In the genomic region with DNA sequence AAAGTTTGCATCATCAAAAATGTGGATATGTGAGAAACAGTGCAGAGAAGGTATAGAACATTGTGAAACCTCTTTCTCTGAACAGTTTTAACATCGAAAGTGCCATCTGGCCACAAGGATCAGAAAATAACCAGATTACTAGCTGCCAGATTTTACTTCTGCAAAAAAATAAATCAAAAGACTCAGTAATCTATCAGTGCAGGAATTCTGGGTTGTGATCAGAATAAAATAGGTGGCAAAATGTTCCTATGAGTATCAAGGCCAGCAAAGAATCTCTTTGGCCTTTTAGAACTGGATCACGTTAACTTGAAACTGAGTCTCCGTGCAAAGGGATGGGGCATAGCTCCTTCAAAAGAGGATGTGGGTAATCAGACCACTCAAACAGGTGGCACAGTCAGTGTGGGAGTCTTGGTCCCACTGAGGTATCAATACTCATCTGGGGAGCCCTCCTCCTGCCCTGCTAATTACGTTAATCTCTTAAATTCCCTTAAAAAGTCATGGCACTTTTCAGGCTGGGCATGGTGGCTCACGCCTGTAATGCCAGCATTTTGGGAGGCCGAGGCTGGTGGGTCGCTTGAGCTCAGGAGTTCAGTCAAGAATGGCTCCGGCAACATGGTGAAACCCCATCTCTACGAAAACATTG, we compare ENCODE assay signal across 10 cellular contexts. TPM values are rescaled to one million over a fixed set of nuclear protein-coding genes. Genes with fewer than 3 reads are reported as not detected.
DNase-seq lines count a peak whose midpoint lies in the region; ATAC-seq and TF ChIP-seq lines count a peak whose summit lies in the region.
"Had no signal": no experiment of that assay in that cellular context is flagged by ENCODE, and none has a peak within 500 bp of the region (broad histone marks: within the 10 kb centered on the region; RNA-seq: fewer than 3 reads in every experiment).

No MANE protein-coding gene starts in this region.

- no peak overlapping the region for H2AFZ ChIP-seq in Karpas-422 (ENCODE audit: low read length)
- H2AFZ ChIP-seq: hepatocyte had no signal

- H3K27me3 Mint-ChIP-seq in endothelial cell (ENCODE audit: unreplicated experiment): no peaks in the 10 kb centered on the region

- H3K9me2 ChIP-seq in Karpas-422 (replicated peaks; ENCODE audit: insufficient read depth, low read length): no peaks in the 10 kb centered on the region

- H3K4me3 ChIP-seq in spleen: peak overlapping the region in 1 of 8 donors; percentile 33
- no peak overlapping the region for H3K4me3 ChIP-seq in Karpas-422 (ENCODE audit: low read length)
- H3K4me3 ChIP-seq: hepatocyte had no signal

- ATAC-seq in HG02588 (IDR thresholded peaks at IDR 0.05; ENCODE audit: unreplicated experiment) (peak; percentile 95), HG03558 (IDR thresholded peaks at IDR 0.05; ENCODE audit: extremely low read depth, unreplicated experiment) (peak; percentile 94)

- H3K27me3 ChIP-seq in spleen (replicated peaks in 1 of 7): no peaks in the 10 kb centered on the region
- H3K27me3 ChIP-seq in Karpas-422 (ENCODE audit: low read length): no peaks in the 10 kb centered on the region
- H3K27me3 ChIP-seq: hepatocyte had no signal

- no peak overlapping the region for H3K27ac Mint-ChIP-seq in endothelial cell (ENCODE audit: unreplicated experiment)

- no peaks in the 10 kb centered on the region for H3K79me2 ChIP-seq in Karpas-422 (ENCODE audit: low read length)
- H3K79me2 ChIP-seq: hepatocyte had no signal

- H3K4me3 Mint-ChIP-seq in endothelial cell (ENCODE audit: unreplicated experiment): no peak overlapping the region

- no peaks in the 10 kb centered on the region for H3K9me3 Mint-ChIP-seq in endothelial cell (ENCODE audit: unreplicated experiment)

- no peaks in the 10 kb centered on the region for H3K4me1 Mint-ChIP-seq in endothelial cell (ENCODE audit: unreplicated experiment)

- no peaks in the 10 kb centered on the region for H4K20me1 ChIP-seq in Karpas-422 (ENCODE audit: insufficient read depth, low read depth, low read length)

- no peak overlapping the region for H3K9ac ChIP-seq in Karpas-422 (ENCODE audit: low read length)

- DNase-seq in SIG-M5 treated with dmso at 0.1 percent for 504 hours (lab: John Stamatoyannopoulos, UW; ENCODE audit: unreplicated experiment) (peak; percentile 78), SIG-M5 (lab: John Stamatoyannopoulos, UW) (no peak), spleen (no peak), DMS153 (lab: John Stamatoyannopoulos, UW) (no peak), endothelial cell (ENCODE audit: low spot score) (no peak), Karpas-422 (no peak)

- intact Hi-C loops in spleen (cut with DNase I; ENCODE audit: low total_unique reads): no loop called here

- H3K4me2 ChIP-seq in Karpas-422 (ENCODE audit: low read depth, low read length, poor library complexity, severe bottlenecking): no peak overlapping the region
- H3K4me2 ChIP-seq: hepatocyte had no signal

- no peak for TF ChIP-seq POLR2A in spleen (IDR thresholded peaks at IDR 0.05)

- 65 to 71% (median 70%) methylated on average over 9 of the region's 9 CpGs for WGBS in spleen, 5 donors

- H3K27ac ChIP-seq in spleen: peak overlapping the region in 7 of 8 donors; percentile 22 to 74 (median 52)
- H3K27ac ChIP-seq in Karpas-422 (ENCODE audit: low read length): no peak overlapping the region
- H3K27ac ChIP-seq: 22Rv1, hepatocyte had no signal

- no peaks in the 10 kb centered on the region for H3K36me3 Mint-ChIP-seq in endothelial cell (ENCODE audit: low read depth, unreplicated experiment)

- no peak for TF ChIP-seq CTCF in spleen (IDR thresholded peaks at IDR 0.05 in 8 of 11, conservative IDR thresholded peaks at IDR 0.05 in 3 of 11)
- no peak for TF ChIP-seq CTCF in endothelial cell (IDR thresholded peaks at IDR 0.05; ENCODE audit: unreplicated experiment)

- H3K9me3 ChIP-seq in spleen (no peaks in the 10 kb centered on the region), Karpas-422 (ENCODE audit: low read length) (no peaks in the 10 kb centered on the region)

- H3K4me1 ChIP-seq in spleen (peaks cover 0 to 24% (median 6%) of the 10 kb centered on the region in 6 donors), Karpas-422 (ENCODE audit: low read length) (peaks cover 3% of the 10 kb centered on the region; the same call in 1 of the 2 replicates)

- H3K36me3 ChIP-seq in spleen (no peaks in the 10 kb centered on the region), Karpas-422 (ENCODE audit: insufficient read depth, low read length) (no peaks in the 10 kb centered on the region)

RNA-seq across cellular contexts. Expression of gene RBM47, which starts 26.7 kb away (rescaled TPM):
- total RNA-seq in spleen (100 to 1,000 TPM in 1 of 7 donors, 10 to 100 TPM in 6; 62.6 to 164 (median 91.6) TPM), endothelial cell (ENCODE audit: unreplicated experiment) (4.6 TPM)
- 10 to 100 TPM in 1 of 3 donors, 1 to 10 TPM in 2; 6.0 to 12.8 (median 7.4) TPM for polyA plus RNA-seq in spleen
- not detected in 2 replicates for total RNA-seq in Karpas-422 (2014; rRNA removed; shearing (Covaris generic); ENCODE audit: low replicate concordance)

Comparison
In these comparisons a context has a peak if more than half of its experiments do, and no peak if none do; other contexts are left out.
1. RNA of gene RBM47, which starts 26.7 kb away (total RNA-seq): 62.6 to 164 TPM in spleen; 4.6 TPM in endothelial cell (single experiment) and not detected in Karpas-422; every median in the first group is over 10 times any median in the second.